8 cellular contexts compared by ENCODE assay signal in genomic region chr15:29115093-29115991, GRCh38.
A peak's percentile ranks its signal among the peaks of the same experiment; 100 is the strongest.
DNase-seq lines count a peak whose midpoint lies in the region; ATAC-seq, FAIRE-seq and TF ChIP-seq lines count a peak whose summit lies in the region.

No MANE protein-coding gene starts in this region.

- H3K36me3 ChIP-seq in mesendoderm (ENCODE audit: control insufficient read depth, insufficient read depth, low read length) (no peaks in the 10 kb centered on the region), aorta (ENCODE audit: control insufficient read depth in 1 of 2, insufficient read depth in 2 of 2, low read length in 1 of 2) (no peaks in the 10 kb centered on the region)

- no peak overlapping the region for H3K27ac Mint-ChIP-seq in CD14-positive monocyte

- H4K5ac ChIP-seq in mesendoderm (ENCODE audit: low read length) = no peak overlapping the region

- H3K9ac ChIP-seq in mesendoderm (ENCODE audit: low read length) = peak overlapping the region; percentile 47

- FAIRE-seq in RCC 7860 (lab: Jason Lieb, UNC) = no peak

- H3K4me2 ChIP-seq in mesendoderm (ENCODE audit: low read length) = peak overlapping the region; percentile 58

- H3K9me3 ChIP-seq in aorta (ENCODE audit: control insufficient read depth, low read length) = no peaks in the 10 kb centered on the region

- no peak overlapping the region for H3K4ac ChIP-seq in mesendoderm (ENCODE audit: low read depth, low read length)

- peaks cover 0 to 2% (median 0%) of the 10 kb centered on the region in 7 donors for H3K9me3 Mint-ChIP-seq in CD14-positive monocyte

- H3K4me1 Mint-ChIP-seq in CD14-positive monocyte = peaks cover 4% of the 10 kb centered on the region

- intact Hi-C loops in Right ventricle myocardium inferior (cut with DNase I) = no loop called here
- intact Hi-C loops in cardiac septum (cut with DNase I) = no loop called here
- intact Hi-C loops in aorta (cut with DNase I) = no loop called here
- intact Hi-C loops in CD14-positive monocyte (cut with micrococcal nuclease) = no loop called here

- no peak overlapping the region for H4K8ac ChIP-seq in mesendoderm (ENCODE audit: low read depth, low read length)

- no CpG with 5 or more reads among the region's 46 CpGs for WGBS in mesendoderm (ENCODE audit: extremely low coverage, insufficient coverage, low lambda C conversion rate)
- 4 to 5% methylated on average over 44 to 46 of the region's 46 CpGs for WGBS in aorta, 2 donors

- no peak overlapping the region for H2BK120ac ChIP-seq in mesendoderm (ENCODE audit: low read depth, low read length)

- H3K79me2 ChIP-seq in mesendoderm (ENCODE audit: control insufficient read depth, insufficient read depth, low read length) = no peaks in the 10 kb centered on the region

- H2BK15ac ChIP-seq in mesendoderm (replicated peaks; ENCODE audit: low read depth) = no peak overlapping the region

- H3K27me3 Mint-ChIP-seq in CD14-positive monocyte (ENCODE audit: low read depth in 3 of 3) = peaks cover 17 to 32% (median 19%) of the 10 kb centered on the region in 3 donors

- H3K4me1 ChIP-seq in mesendoderm (ENCODE audit: control insufficient read depth, low read depth, low read length) = no peaks in the 10 kb centered on the region
- H3K4me1 ChIP-seq in aorta (ENCODE audit: control insufficient read depth in 1 of 2, insufficient read depth in 2 of 2, low read length in 2 of 2) = no peaks in the 10 kb centered on the region

- H2BK5ac ChIP-seq in mesendoderm (ENCODE audit: low read length) = no peak overlapping the region

- peak overlapping the region; percentile 9 for H3K4me3 ChIP-seq in mesendoderm (ENCODE audit: low read length)
- H3K4me3 ChIP-seq in aorta (ENCODE audit: low read length in 2 of 2) = peak overlapping the region; percentile 12 to 36

- no peak overlapping the region for H2AK5ac ChIP-seq in mesendoderm (ENCODE audit: low read length)

- H3K36me3 Mint-ChIP-seq in CD14-positive monocyte = no peaks in the 10 kb centered on the region

- H3K56ac ChIP-seq in mesendoderm (ENCODE audit: low read length) = peak overlapping the region; percentile 83

- no peak for TF ChIP-seq CTCF in CD14-positive monocyte (IDR thresholded peaks at IDR 0.05)

- peak overlapping the region; percentile 85 for H3K23ac ChIP-seq in mesendoderm (ENCODE audit: low read length)

- H3K27me3 ChIP-seq in mesendoderm (ENCODE audit: insufficient read depth, low read length, poor library complexity) = no peaks in the 10 kb centered on the region
- no peaks in the 10 kb centered on the region for H3K27me3 ChIP-seq in aorta (ENCODE audit: control insufficient read depth in 1 of 2, insufficient read depth in 2 of 2, low read length in 1 of 2)

- peak overlapping the region; percentile 51 for H3K18ac ChIP-seq in mesendoderm (ENCODE audit: low read length)

- H3K4me3 Mint-ChIP-seq in CD14-positive monocyte = peak overlapping the region in 1 of 2 donors; percentile 55

- DNase-seq in Right ventricle myocardium inferior (ENCODE audit: missing footprints) = peak; percentile 34
- DNase-seq in cardiac septum (ENCODE audit: low spot score) = no peak
- peak; percentile 56 for DNase-seq in mesendoderm
- DNase-seq in aorta = peak in 1 of 2 donors; percentile 47
- no peak for DNase-seq in CD14-positive monocyte (ENCODE audit: low spot score)
- DNase-seq in NCI-H2227 treated with DMSO at 0.1 percent for 48 hours (lab: John Stamatoyannopoulos, UW) = no peak
- DNase-seq in RCC 7860 (ENCODE audit: low spot score) = no peak

- H3K79me1 ChIP-seq in mesendoderm (ENCODE audit: low read length) = no peaks in the 10 kb centered on the region

- no peak for ATAC-seq in Right ventricle myocardium inferior
- ATAC-seq in aorta (ENCODE audit: low FRiP score) = no peak

- peak overlapping the region; percentile 60 for H3K27ac ChIP-seq in cingulate gyrus (ENCODE audit: low read depth, low read length)
- H3K27ac ChIP-seq in mesendoderm (ENCODE audit: low read depth, low read length) = no peak overlapping the region
- no peak overlapping the region for H3K27ac ChIP-seq in aorta (ENCODE audit: low read depth in 1 of 2, low read length in 2 of 2)

Comparison
In these comparisons a context has a peak if more than half of its experiments do, and no peak if none do; other contexts are left out.
1. DNase-seq: peak in Right ventricle myocardium inferior (single experiment) and mesendoderm (single experiment); none in cardiac septum (single experiment), CD14-positive monocyte (single experiment), NCI-H2227 treated with DMSO at 0.1 percent for 48 hours (single experiment) and RCC 7860 (single experiment).